ENCODE assay signal across 21 cellular contexts in the genomic region with DNA sequence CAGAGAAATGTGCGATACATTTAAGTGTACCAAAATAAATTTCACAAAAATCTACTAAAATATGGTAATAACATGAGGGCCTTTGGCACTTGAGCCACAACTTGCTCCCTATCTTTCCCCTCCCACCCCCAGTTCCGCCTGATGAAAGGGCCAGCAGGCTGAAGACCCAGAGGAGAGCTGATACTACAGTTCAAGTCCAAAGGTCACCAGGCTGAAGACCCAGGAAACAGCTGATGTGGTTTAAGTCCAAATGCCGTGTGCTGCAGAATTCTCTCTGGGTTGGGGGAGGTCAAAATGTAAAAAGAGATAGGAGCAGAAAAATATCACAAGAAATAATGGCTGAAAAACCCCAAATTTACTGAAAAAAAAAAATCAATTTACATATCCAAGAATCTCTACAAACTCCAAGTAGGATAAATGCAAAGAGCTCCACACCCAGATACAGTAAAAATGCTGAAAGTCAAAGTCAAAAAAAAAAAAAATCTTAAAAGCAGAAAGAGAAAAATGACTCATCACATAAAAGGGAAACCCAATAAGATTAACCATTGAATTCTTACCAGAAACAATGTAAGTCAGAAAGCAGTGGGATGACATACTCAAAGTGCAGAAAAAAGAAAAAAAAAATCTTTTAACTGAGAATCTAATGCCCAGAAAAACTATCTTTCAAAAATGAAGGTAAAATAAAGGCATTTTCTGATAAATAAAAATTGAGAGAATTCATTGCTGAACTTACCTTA.
"Had no signal": no experiment of that assay in that cellular context is flagged by ENCODE, and none has a peak within 500 bp of the region (broad histone marks: within the 10 kb centered on the region; RNA-seq: fewer than 3 reads in every experiment).

No MANE protein-coding gene starts in this region.

- DNase-seq: Karpas-422, KBM-7, MG63, NCI-H1092, NCI-H1105 treated with DMSO at 0.1 percent for 48 hours, NCI-H1417 treated with DMSO at 0.1 percent for 48 hours, NCI-H146, NCI-H1694 treated with DMSO at 0.1 percent for 48 hours, NCI-H1930, NCI-H2081 treated with DMSO at 0.1 percent for 48 hours, NCI-H2171, NCI-H226, NCI-H446, NCI-H510A, NCI-H524 treated with DMSO at 0.1 percent for 48 hours, NCI-H69, NCI-H774, SHP77, SK-N-SH, SW 1271 had no signal

- H3K36me3 ChIP-seq: MG63 had no signal

- H3K4me3 ChIP-seq: MG63 had no signal

- H3K9me2 ChIP-seq: SK-N-SH had no signal

- H3K9ac ChIP-seq: SK-N-SH had no signal

- H3K9me3 ChIP-seq: MG63, SK-N-SH had no signal

- H3K4me2 ChIP-seq: SK-N-SH had no signal

- H3K27me3 ChIP-seq: MG63 had no signal

- H3K27ac ChIP-seq: RWPE1 had no signal
